1 cellular context compared by ENCODE assay signal in the genomic region with DNA sequence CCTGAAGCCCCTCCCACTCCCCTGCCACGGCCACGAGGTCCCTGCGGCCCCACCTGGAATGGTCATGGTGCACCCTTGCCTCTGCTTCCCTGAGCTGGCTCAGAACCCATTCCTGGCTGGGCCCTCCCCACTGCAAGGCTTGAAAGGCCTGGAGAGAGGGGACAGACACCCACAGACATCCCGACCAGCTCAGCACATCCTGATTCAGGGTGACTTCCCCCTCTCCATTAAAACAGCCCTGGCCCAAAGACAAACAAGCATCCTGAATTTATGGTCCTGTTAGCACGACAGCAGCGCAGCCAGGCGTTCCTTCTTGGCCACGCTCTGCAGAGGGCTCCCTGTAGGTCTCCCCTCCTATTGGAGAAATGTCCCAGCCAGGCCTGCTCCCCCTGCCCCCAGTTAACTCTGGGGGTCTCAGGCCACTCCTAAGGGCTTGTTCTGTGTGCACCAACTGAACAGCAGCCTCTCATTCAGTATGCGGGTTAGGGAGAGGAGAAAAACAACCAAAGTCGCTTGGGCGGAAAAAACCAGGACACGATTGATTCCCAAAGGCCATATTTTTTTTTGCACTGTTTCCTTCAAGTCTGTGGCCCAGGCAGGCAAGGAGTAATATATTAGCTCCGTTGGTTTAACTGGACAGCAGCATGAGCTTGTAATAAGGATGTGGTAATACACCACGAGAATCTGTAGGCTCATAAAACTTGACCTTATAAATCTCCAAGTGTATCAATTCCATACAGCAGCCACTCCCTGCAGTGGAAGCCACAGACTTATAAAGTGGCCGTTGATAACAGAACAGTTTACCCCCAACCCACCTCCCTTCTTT.
TF ChIP-seq lines count a peak whose summit lies in the region.

No MANE protein-coding gene starts in this region.

TF ChIP-seq in HEK293, 187 proteins besides CTCF, POLR2A, EP300 and RAD21 (continued from another document):
- TF ChIP-seq, protein P1, sequence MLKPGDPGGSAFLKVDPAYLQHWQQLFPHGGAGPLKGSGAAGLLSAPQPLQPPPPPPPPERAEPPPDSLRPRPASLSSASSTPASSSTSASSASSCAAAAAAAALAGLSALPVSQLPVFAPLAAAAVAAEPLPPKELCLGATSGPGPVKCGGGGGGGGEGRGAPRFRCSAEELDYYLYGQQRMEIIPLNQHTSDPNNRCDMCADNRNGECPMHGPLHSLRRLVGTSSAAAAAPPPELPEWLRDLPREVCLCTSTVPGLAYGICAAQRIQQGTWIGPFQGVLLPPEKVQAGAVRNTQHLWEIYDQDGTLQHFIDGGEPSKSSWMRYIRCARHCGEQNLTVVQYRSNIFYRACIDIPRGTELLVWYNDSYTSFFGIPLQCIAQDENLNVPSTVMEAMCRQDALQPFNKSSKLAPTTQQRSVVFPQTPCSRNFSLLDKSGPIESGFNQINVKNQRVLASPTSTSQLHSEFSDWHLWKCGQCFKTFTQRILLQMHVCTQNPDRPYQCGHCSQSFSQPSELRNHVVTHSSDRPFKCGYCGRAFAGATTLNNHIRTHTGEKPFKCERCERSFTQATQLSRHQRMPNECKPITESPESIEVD (tag by site-specific recombination; IDR thresholded peaks at IDR 0.05): 0 out of 2 replicates have a peak, but pooled peaks have one; percentile 12
